ENCODE assay signal across 8 cellular contexts in the genomic region with DNA sequence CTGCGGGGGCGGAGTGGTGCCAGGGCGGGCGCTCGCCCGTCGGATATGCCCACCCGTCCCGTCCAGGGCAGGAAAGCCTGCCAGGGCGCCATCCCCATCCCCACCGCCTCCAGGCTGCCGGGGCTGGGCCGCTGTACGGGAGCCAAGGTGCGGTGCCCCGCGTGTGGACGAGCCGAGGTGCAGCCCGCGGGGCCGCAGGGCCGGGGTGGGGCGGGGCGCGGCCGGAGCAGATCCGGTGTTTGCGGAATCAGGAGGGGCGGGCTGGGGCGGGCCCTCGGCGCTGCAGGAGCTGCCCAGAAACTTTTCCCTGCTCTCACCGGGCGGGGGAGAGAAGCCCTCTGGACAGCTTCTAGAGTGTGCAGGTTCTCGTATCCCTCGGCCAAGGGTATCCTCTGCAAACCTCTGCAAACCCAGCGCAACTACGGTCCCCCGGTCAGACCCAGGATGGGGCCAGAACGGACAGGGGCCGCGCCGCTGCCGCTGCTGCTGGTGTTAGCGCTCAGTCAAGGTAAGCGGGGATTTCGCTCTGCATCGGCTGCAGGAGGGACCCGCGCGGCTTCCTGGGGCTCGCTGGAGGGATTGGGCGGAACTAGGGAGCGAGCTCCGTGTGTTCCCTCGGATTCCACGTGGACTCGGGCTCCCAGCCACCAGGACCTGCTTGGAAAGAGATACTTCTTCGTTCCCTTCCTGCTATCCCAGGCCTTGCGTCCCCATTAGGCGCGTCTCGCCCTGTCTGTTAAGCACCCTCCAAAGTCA. TPM values are rescaled to one million over a fixed set of nuclear protein-coding genes. Genes with fewer than 3 reads are reported as not detected.
DNase-seq lines count a peak whose midpoint lies in the region; ATAC-seq and TF ChIP-seq lines count a peak whose summit lies in the region.

A gene (plus strand): TSS at position 328 of the 756 bp plus-strand sequence. CDS start 117 bp downstream, at position 445.

- H3K9ac ChIP-seq in SK-N-MC (ENCODE audit: insufficient read length) (peak within 1 kb of the TSS; percentile 24), iPS-20b (ENCODE audit: low read depth, low read length) (peak within 1 kb of the TSS; percentile 74), skeletal muscle satellite cell (ENCODE audit: low read depth, low read length) (peak within 1 kb of the TSS; percentile 65)

- DNase-seq in NCI-H1417 (lab: John Stamatoyannopoulos, UW): peak in 2 of 3 experiments; percentile 55 to 56
- no peak for DNase-seq in NCI-H1417 treated with DMSO at 0.1 percent for 48 hours (lab: John Stamatoyannopoulos, UW)
- DNase-seq in SK-N-MC (ENCODE audit: low read depth, low spot score): no peak
- DNase-seq in brain microvascular endothelial cell: peak; percentile 36

- H3K27me3 ChIP-seq in brain microvascular endothelial cell (replicated peaks) (no peaks in the 10 kb centered on the region), iPS-20b (ENCODE audit: insufficient read depth, low read length) (peaks cover 44% of the 10 kb centered on the region), skeletal muscle satellite cell (ENCODE audit: control insufficient read depth, insufficient read depth, low read length) (no peaks in the 10 kb centered on the region)

- H3K4me1 ChIP-seq in iPS-20b (ENCODE audit: insufficient read depth, low read length) (no peaks in the 10 kb centered on the region; the same call in 1 of the 2 replicates), skeletal muscle satellite cell (ENCODE audit: control insufficient read depth, insufficient read depth, low read length) (peaks cover 40% of the 10 kb centered on the region)

- TF ChIP-seq CTCF in brain microvascular endothelial cell (IDR thresholded peaks at IDR 0.05; ENCODE audit: low read depth, low read length, missing control alignments): no peak

- H3K36me3 ChIP-seq in SK-N-MC (ENCODE audit: insufficient read depth, low read length) (no peaks in the 10 kb centered on the region), brain microvascular endothelial cell (replicated peaks) (peaks cover 8% of the 10 kb centered on the region), iPS-20b (ENCODE audit: insufficient read depth, low read depth, low read length) (no peaks in the 10 kb centered on the region), skeletal muscle satellite cell (ENCODE audit: insufficient read depth, low read length) (peaks cover 6% of the 10 kb centered on the region)

- peak within 1 kb of the TSS; percentile 99 for H3K4me2 ChIP-seq in skeletal muscle satellite cell (ENCODE audit: low read length)

- ATAC-seq in HG03095 (IDR thresholded peaks at IDR 0.05; ENCODE audit: unreplicated experiment) (peak; percentile 50), GM18520 (IDR thresholded peaks at IDR 0.05; ENCODE audit: unreplicated experiment) (no peak)

- H3K27ac ChIP-seq in SK-N-MC (no peak within 1 kb of the TSS), brain microvascular endothelial cell (peak within 1 kb of the TSS; percentile 46), iPS-20b (ENCODE audit: low read length) (no peak within 1 kb of the TSS)

- H3K9me3 ChIP-seq in SK-N-MC (ENCODE audit: low read depth, low read length) (no peaks in the 10 kb centered on the region), iPS-20b (ENCODE audit: insufficient read depth, low read depth, low read length) (no peaks in the 10 kb centered on the region), skeletal muscle satellite cell (replicated peaks; ENCODE audit: low read length) (no peaks in the 10 kb centered on the region)

- H3K4me3 ChIP-seq in SK-N-MC: peak within 1 kb of the TSS; percentile 81
- peak within 1 kb of the TSS; percentile 90 for H3K4me3 ChIP-seq in brain microvascular endothelial cell (ENCODE audit: low read depth, low read length)
- H3K4me3 ChIP-seq in iPS-20b (ENCODE audit: low read length): peak within 1 kb of the TSS; percentile 83
- H3K4me3 ChIP-seq in skeletal muscle satellite cell (ENCODE audit: low read length): peak within 1 kb of the TSS; percentile 78

- in situ Hi-C loops in brain microvascular endothelial cell (cut with HindIII; ENCODE audit: low pct_ligation_motif_present, low sequenced_read_pairs): no loop called here

RNA-seq across cellular contexts. Expression of the gene that starts here (rescaled TPM):
- 11.6 and 20.0 TPM in 2 replicates for total RNA-seq in skeletal muscle satellite cell (2012; rRNA removed)

Comparison
In these comparisons a context has a peak if more than half of its experiments do, and no peak if none do; other contexts are left out.
1. DNase-seq: peak in NCI-H1417 (2 of 3) and brain microvascular endothelial cell (single experiment); none in NCI-H1417 treated with DMSO at 0.1 percent for 48 hours (single experiment) and SK-N-MC (single experiment).
2. H3K9ac ChIP-seq: peak in every context shown above with its lines; median percentile 74 in iPS-20b; 65 in skeletal muscle satellite cell; 24 in SK-N-MC.
3. Peak in every context shown above with its lines, with median percentiles within 50 percentile points of each other: H3K4me3 ChIP-seq.